1 cellular context compared by ENCODE assay signal in genomic region chr15:45642203-45642932, GRCh38.
TF ChIP-seq lines count a peak whose summit lies in the region.

No MANE protein-coding gene starts in this region.

TF ChIP-seq in SK-N-SH, 30 proteins besides CTCF, POLR2A, EP300 and RAD21 (continued from another document):
- TF ChIP-seq ZBTB33 (IDR thresholded peaks at IDR 0.05; ENCODE audit: borderline replicate concordance, low read depth): no peak
- no peak for TF ChIP-seq FOXJ3 (CRISPR knock-in tag; IDR thresholded peaks at IDR 0.05)
- TF ChIP-seq POLR2AphosphoS5 (IDR thresholded peaks at IDR 0.05; ENCODE audit: low read depth, low read length): no peak; the same call in 1 of the 2 replicates
- TF ChIP-seq REST (IDR thresholded peaks at IDR 0.05; ENCODE audit: low read depth, low read length): no peak
- TF ChIP-seq RCOR1 (IDR thresholded peaks at IDR 0.05; ENCODE audit: low read length): no peak
- TF ChIP-seq MEF2A (IDR thresholded peaks at IDR 0.05; ENCODE audit: borderline replicate concordance, low read depth): no peak
- TF ChIP-seq CHD2 (IDR thresholded peaks at IDR 0.05; ENCODE audit: low read length, partially characterized antibody): no peak
- TF ChIP-seq YY1 (IDR thresholded peaks at IDR 0.05; ENCODE audit: low read depth): no peak
- TF ChIP-seq FOSL2 (IDR thresholded peaks at IDR 0.05; ENCODE audit: borderline replicate concordance, low read depth): peak; percentile 63; the same call in 1 of the 2 replicates
- TF ChIP-seq GABPA (IDR thresholded peaks at IDR 0.05; ENCODE audit: low read depth): no peak
- no peak for TF ChIP-seq FOXM1 (IDR thresholded peaks at IDR 0.05; ENCODE audit: low read depth)
- peak; percentile 63 for TF ChIP-seq TCF12 (IDR thresholded peaks at IDR 0.05)
- no peak for TF ChIP-seq USF2 (IDR thresholded peaks at IDR 0.05; ENCODE audit: borderline replicate concordance, low read depth, low read length)
- TF ChIP-seq TAF1 (IDR thresholded peaks at IDR 0.05; ENCODE audit: borderline replicate concordance, low read depth, low read length): no peak
- peak; percentile 43; the same call in 1 of the 2 replicates for TF ChIP-seq JUND (IDR thresholded peaks at IDR 0.05)
- TF ChIP-seq SMC3 (IDR thresholded peaks at IDR 0.05; ENCODE audit: low read depth, low read length): no peak
